Comparison of ENCODE assay signal across 9 cellular contexts in genomic region chr12:4118601-4119156, GRCh38.
DNase-seq lines count a peak whose midpoint lies in the region; ATAC-seq lines count a peak whose summit lies in the region.
"Had no signal": no experiment of that assay in that cellular context is flagged by ENCODE, and none has a peak within 500 bp of the region (broad histone marks: within the 10 kb centered on the region; RNA-seq: fewer than 3 reads in every experiment).

No MANE protein-coding gene starts in this region.

- H3K27ac Mint-ChIP-seq in effector memory CD8-positive, alpha-beta T cell = peak overlapping the region; percentile 11 to 79

- peaks cover 8% of the 10 kb centered on the region for H3K36me3 Mint-ChIP-seq in effector memory CD8-positive, alpha-beta T cell (ENCODE audit: insufficient read depth)

- no peaks in the 10 kb centered on the region for H4K20me1 ChIP-seq in BLaER1

- no peak overlapping the region for H3K4me3 ChIP-seq in BLaER1

- no peaks in the 10 kb centered on the region for H3K27me3 ChIP-seq in BLaER1

- peaks cover 74% of the 10 kb centered on the region for H3K4me1 ChIP-seq in BLaER1

- ATAC-seq in GM19372 (IDR thresholded peaks at IDR 0.05; ENCODE audit: low read depth, unreplicated experiment) (peak; percentile 1), HG03520 (IDR thresholded peaks at IDR 0.05; ENCODE audit: unreplicated experiment) (peak; percentile 2), GM18867 (IDR thresholded peaks at IDR 0.05; ENCODE audit: unreplicated experiment) (no peak), HG02588 (IDR thresholded peaks at IDR 0.05; ENCODE audit: unreplicated experiment) (no peak)
- ATAC-seq in effector memory CD8-positive, alpha-beta T cell (replicated peaks) = peak; percentile 16

- H3K9me3 ChIP-seq in BLaER1 = no peaks in the 10 kb centered on the region

- peak overlapping the region; percentile 52 to 72 for H3K4me3 Mint-ChIP-seq in effector memory CD8-positive, alpha-beta T cell

- H3K4me2 ChIP-seq in BLaER1 = peak overlapping the region; percentile 96

- peak overlapping the region; percentile 67 for H3K27ac ChIP-seq in BLaER1

- no peak for DNase-seq in effector memory CD8-positive, alpha-beta T cell
- DNase-seq in DMS53 (lab: John Stamatoyannopoulos, UW) (no peak), kidney glomerular epithelial cell (lab: John Stamatoyannopoulos, UW) (no peak)
- DNase-seq: NCI-H446 treated with DMSO at 0.1 percent for 48 hours had no signal

- H3K27me3 Mint-ChIP-seq in effector memory CD8-positive, alpha-beta T cell = peaks cover 19 to 35% of the 10 kb centered on the region in 2 donors

- H3K36me3 ChIP-seq in BLaER1 = no peaks in the 10 kb centered on the region

- H3K9me3 Mint-ChIP-seq in effector memory CD8-positive, alpha-beta T cell = no peaks in the 10 kb centered on the region

- H3K9ac ChIP-seq in BLaER1 = no peak overlapping the region; the same call in 1 of the 2 replicates

- H3K4me1 Mint-ChIP-seq in effector memory CD8-positive, alpha-beta T cell (ENCODE audit: low read depth in 2 of 2) = peaks cover 28 to 31% of the 10 kb centered on the region in 2 donors

Comparison
In these comparisons a context has a peak if more than half of its experiments do, and no peak if none do; other contexts are left out.
1. ATAC-seq: peak in GM19372 (single experiment), HG03520 (single experiment) and effector memory CD8-positive, alpha-beta T cell (single experiment); none in GM18867 (single experiment) and HG02588 (single experiment).